Comparison of ENCODE assay signal across 9 cellular contexts in genomic region chr4:2411786-2412510, GRCh38. TPM values are rescaled to one million over a fixed set of nuclear protein-coding genes. Genes with fewer than 3 reads are reported as not detected.
DNase-seq lines count a peak whose midpoint lies in the region; ATAC-seq, FAIRE-seq and TF ChIP-seq lines count a peak whose summit lies in the region.
"Had no signal": no experiment of that assay in that cellular context is flagged by ENCODE, and none has a peak within 500 bp of the region (broad histone marks: within the 10 kb centered on the region; RNA-seq: fewer than 3 reads in every experiment).

No MANE protein-coding gene starts in this region.

- peak overlapping the region in 1 of 2 donors; percentile 76 for H3K27ac ChIP-seq in kidney (ENCODE audit: low read depth in 2 of 2, low read length in 2 of 2)
- peak overlapping the region; percentile 70 for H3K27ac ChIP-seq in upper lobe of right lung

- intact Hi-C loops in kidney (cut with DNase I) (no loop called here), upper lobe of right lung (cut with DNase I) (no loop called here)

- H3K27me3 ChIP-seq in upper lobe of right lung: no peaks in the 10 kb centered on the region

- H3K36me3 ChIP-seq in kidney (ENCODE audit: control insufficient read depth in 1 of 2, insufficient read depth in 2 of 2, low read length in 2 of 2) (no peaks in the 10 kb centered on the region), upper lobe of right lung (no peaks in the 10 kb centered on the region)

- DNase-seq in stimulated activated CD4-positive, alpha-beta T cell treated with anti-CD3 and anti-CD28 coated beads, Interleukin-1b, Interleukin-23, amount 100 ng/mL, for 48 hours: peak; percentile 43
- DNase-seq in stimulated activated CD4-positive, alpha-beta T cell treated with anti-CD3 and anti-CD28 coated beads, Interleukin-4, amount 100 ng/mL, for 1 hour: no peak
- peak; percentile 72 for DNase-seq in activated CD8-positive, alpha-beta memory T cell treated with anti-CD3 and anti-CD28 coated beads, Interleukin-2, amount 50 U/mL, for 48 hours
- DNase-seq in kidney (peak; percentile 63), upper lobe of right lung (peak; percentile 54), putamen (ENCODE audit: low spot score) (no peak), urothelium cell line (ENCODE audit: low spot score) (no peak)

- peak overlapping the region in 1 of 2 donors; percentile 61 for H3K9ac ChIP-seq in kidney (ENCODE audit: low read length in 2 of 2)

- H3K4me1 ChIP-seq in kidney (ENCODE audit: control insufficient read depth in 1 of 2, insufficient read depth in 1 of 2, low read depth in 1 of 2, low read length in 2 of 2): peaks cover 10 to 18% of the 10 kb centered on the region in 2 donors
- peaks cover 33% of the 10 kb centered on the region for H3K4me1 ChIP-seq in upper lobe of right lung

- FAIRE-seq in kidney (lab: Jason Lieb, UNC) (no peak), urothelium cell line (lab: Jason Lieb, UNC) (no peak)

- H3K4me3 ChIP-seq in kidney (ENCODE audit: low read length in 2 of 2): no peak overlapping the region
- H3K4me3 ChIP-seq in upper lobe of right lung: no peak overlapping the region

- ATAC-seq in upper lobe of right lung: no peak
- no peak for ATAC-seq in HG03521 (IDR thresholded peaks at IDR 0.05; ENCODE audit: unreplicated experiment)

- no peaks in the 10 kb centered on the region for H3K9me3 ChIP-seq in kidney (ENCODE audit: control insufficient read depth in 1 of 2, low read length in 2 of 2)
- no peaks in the 10 kb centered on the region for H3K9me3 ChIP-seq in upper lobe of right lung

- TF ChIP-seq CTCF in kidney (IDR thresholded peaks at IDR 0.05; ENCODE audit: borderline replicate concordance, extremely low read depth, insufficient read depth) (no peak), upper lobe of right lung (IDR thresholded peaks at IDR 0.05) (no peak)

RNA-seq across cellular contexts. Expression of gene ZFYVE28, which starts 6.5 kb away (rescaled TPM):
- total RNA-seq in kidney (18.9 TPM), upper lobe of right lung (16.6 TPM)
- polyA plus RNA-seq in kidney (ENCODE audit: insufficient read depth, low read depth, low replicate concordance): 8.0 TPM

RNA-seq across cellular contexts. Expression of gene CFAP99, which starts 6.8 kb away (rescaled TPM):
- total RNA-seq in kidney (1.7 TPM), upper lobe of right lung (not detected)
- 1.5 TPM for polyA plus RNA-seq in kidney (ENCODE audit: insufficient read depth, low read depth, low replicate concordance)
- total RNA-seq: H7 had no signal

RNA-seq across cellular contexts. Expression of gene RNF4, which starts 57.0 kb away (rescaled TPM):
- total RNA-seq in kidney (61.5 TPM), upper lobe of right lung (41.0 TPM)
- polyA plus RNA-seq in kidney (ENCODE audit: insufficient read depth, low read depth, low replicate concordance): 24.2 TPM

Comparison
In these comparisons a context has a peak if more than half of its experiments do, and no peak if none do; other contexts are left out.
1. DNase-seq: peak in stimulated activated CD4-positive, alpha-beta T cell treated with anti-CD3 and anti-CD28 coated beads, Interleukin-1b, Interleukin-23, amount 100 ng/mL, for 48 hours (single experiment), activated CD8-positive, alpha-beta memory T cell treated with anti-CD3 and anti-CD28 coated beads, Interleukin-2, amount 50 U/mL, for 48 hours (single experiment), kidney (single experiment) and upper lobe of right lung (single experiment); none in stimulated activated CD4-positive, alpha-beta T cell treated with anti-CD3 and anti-CD28 coated beads, Interleukin-4, amount 100 ng/mL, for 1 hour (single experiment), putamen (single experiment) and urothelium cell line (single experiment).